In the genomic region with DNA sequence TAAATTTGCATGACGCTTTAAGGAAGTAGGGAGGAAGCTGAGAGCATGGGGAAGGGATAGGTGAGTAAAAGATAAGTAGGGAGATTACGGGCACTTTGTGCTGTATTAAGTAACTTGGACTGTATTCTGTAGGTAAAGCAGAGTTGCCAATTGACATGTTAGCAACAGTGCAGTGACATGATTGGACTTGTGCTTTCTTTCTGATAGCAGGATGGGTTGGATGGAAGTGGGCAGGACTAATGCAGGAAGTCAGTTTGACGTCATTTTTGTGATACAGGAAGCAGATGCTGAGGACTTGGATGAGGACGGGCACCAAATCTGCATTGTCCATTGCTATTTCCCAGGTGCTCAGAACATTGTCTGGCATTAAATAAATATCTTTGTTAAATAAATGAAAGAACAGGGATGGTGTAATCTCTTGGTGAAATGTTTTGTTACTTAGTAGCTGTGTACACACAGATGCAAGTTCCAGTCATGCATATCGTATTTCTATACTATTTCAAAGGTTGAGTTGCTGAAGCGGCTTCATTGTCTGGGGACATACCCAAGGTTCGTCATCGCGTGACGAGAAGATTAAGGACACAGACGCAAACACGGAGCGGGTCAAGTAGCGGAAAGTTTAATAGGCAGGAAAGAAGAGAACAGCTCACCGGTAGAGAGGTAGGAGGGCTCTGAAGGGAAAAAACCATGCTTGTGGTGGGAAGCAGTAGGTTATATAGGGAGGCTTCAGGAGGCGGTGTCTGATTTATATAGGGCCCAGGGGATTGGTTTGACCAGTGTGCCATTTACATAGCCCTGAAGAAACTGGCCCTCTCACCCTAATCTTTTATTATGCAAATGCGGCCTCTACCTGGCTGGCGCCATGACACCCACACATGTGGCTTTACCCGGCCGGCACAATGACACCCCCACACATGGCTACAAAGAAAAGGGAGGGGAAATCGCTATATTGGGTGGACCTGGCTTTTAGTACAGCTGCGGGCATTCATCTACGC, we compare ENCODE assay signal across 12 cellular contexts. TPM values are rescaled to one million over a fixed set of nuclear protein-coding genes. Genes with fewer than 3 reads are reported as not detected.
A peak's percentile ranks its signal among the peaks of the same experiment; 100 is the strongest.
DNase-seq lines count a peak whose midpoint lies in the region; ATAC-seq and TF ChIP-seq lines count a peak whose summit lies in the region.
"Had no signal": no experiment of that assay in that cellular context is flagged by ENCODE, and none has a peak within 500 bp of the region (broad histone marks: within the 10 kb centered on the region; RNA-seq: fewer than 3 reads in every experiment).

No MANE protein-coding gene starts in this region.

- DNase-seq in EL = peak; percentile 2
- DNase-seq in NCI-H1417 (lab: John Stamatoyannopoulos, UW) = peak in 2 of 3 experiments; percentile 92 to 98
- peak; percentile 69 for DNase-seq in SHP77 treated with DMSO at 0.1 percent for 48 hours (lab: John Stamatoyannopoulos, UW)
- DNase-seq in left kidney (ENCODE audit: low read depth, low spot score) = peak; percentile 64
- no peak for DNase-seq in CD4-positive, alpha-beta T cell
- no peak for DNase-seq in AG20443 (ENCODE audit: low spot score)
- DNase-seq in glutamatergic neuron = no peak
- DNase-seq: adrenal gland; NCI-H774; stimulated activated CD4-positive, alpha-beta T cell treated with anti-CD3 and anti-CD28 coated beads, Interleukin-4, amount 100 ng/mL, for 1 hour had no signal

- TF ChIP-seq CTCF in CD4-positive, alpha-beta T cell (IDR thresholded peaks at IDR 0.05) = no peak
- TF ChIP-seq CTCF in glutamatergic neuron (IDR thresholded peaks at IDR 0.05; ENCODE audit: partially characterized antibody, unreplicated experiment) = no peak

- H3K4me3 Mint-ChIP-seq in CD4-positive, alpha-beta T cell = no peak overlapping the region
- H3K4me3 Mint-ChIP-seq in glutamatergic neuron (ENCODE audit: unreplicated experiment) = no peak overlapping the region
- H3K4me3 Mint-ChIP-seq: stimulated activated naive CD8-positive, alpha-beta T cell treated with anti-CD3 and anti-CD28 coated beads, Interleukin-15, Interleukin-2, amounts not matched to agents 100 ng/mL and 50 ng/mL, for 24 hours had no signal

- H3K27ac ChIP-seq in CD4-positive, alpha-beta T cell (ENCODE audit: low read depth, low read length) = no peak overlapping the region
- H3K27ac ChIP-seq: adrenal gland had no signal

- no peak overlapping the region for H3K27ac Mint-ChIP-seq in CD4-positive, alpha-beta T cell
- no peak overlapping the region for H3K27ac Mint-ChIP-seq in glutamatergic neuron (ENCODE audit: unreplicated experiment)
- H3K27ac Mint-ChIP-seq: stimulated activated naive CD8-positive, alpha-beta T cell treated with anti-CD3 and anti-CD28 coated beads, Interleukin-15, Interleukin-2, amounts not matched to agents 100 ng/mL and 50 ng/mL, for 24 hours had no signal

- ATAC-seq in CD4-positive, alpha-beta T cell (ENCODE audit: poor library complexity) = no peak
- no peak for ATAC-seq in HG02798 (IDR thresholded peaks at IDR 0.05; ENCODE audit: poor library complexity, unreplicated experiment)

- H3K9me3 Mint-ChIP-seq in CD4-positive, alpha-beta T cell = no peaks in the 10 kb centered on the region
- peaks cover 2% of the 10 kb centered on the region for H3K9me3 Mint-ChIP-seq in glutamatergic neuron (ENCODE audit: unreplicated experiment)
- H3K9me3 Mint-ChIP-seq: stimulated activated naive CD8-positive, alpha-beta T cell treated with anti-CD3 and anti-CD28 coated beads, Interleukin-15, Interleukin-2, amounts not matched to agents 100 ng/mL and 50 ng/mL, for 24 hours had no signal

- H3K27me3 Mint-ChIP-seq in CD4-positive, alpha-beta T cell = peaks cover 6% of the 10 kb centered on the region
- H3K27me3 Mint-ChIP-seq in glutamatergic neuron (ENCODE audit: unreplicated experiment) = no peaks in the 10 kb centered on the region

- no peaks in the 10 kb centered on the region for H3K9me3 ChIP-seq in CD4-positive, alpha-beta T cell (ENCODE audit: control insufficient read depth, low read length)
- H3K9me3 ChIP-seq: adrenal gland had no signal

- intact Hi-C loops in CD4-positive, alpha-beta T cell (cut with DNase I, micrococcal nuclease) = loop anchor here in 1 of 2 experiments (5.0 to 10.0 kb wide), 2 partner anchors 241 to 1388 kb away; no protein-coding TSS in a partner anchor

- H3K36me3 Mint-ChIP-seq in CD4-positive, alpha-beta T cell (ENCODE audit: low read depth) = no peaks in the 10 kb centered on the region
- H3K36me3 Mint-ChIP-seq in glutamatergic neuron (ENCODE audit: unreplicated experiment) = no peaks in the 10 kb centered on the region

- H3K27me3 ChIP-seq in CD4-positive, alpha-beta T cell (ENCODE audit: control insufficient read depth, insufficient read depth, low read length) = no peaks in the 10 kb centered on the region
- H3K27me3 ChIP-seq: adrenal gland had no signal

- POLR2A ChIA-PET in CD4-positive, alpha-beta T cell (lab: Charles Lee) = no interaction called here

- CTCF ChIA-PET in CD4-positive, alpha-beta T cell (lab: Charles Lee) = interaction anchor here (0.6 to 1.8 kb wide), 4 partner anchors 13 to 419 kb away, joined by 3 to 6 read pairs (median 4); no protein-coding TSS in a partner anchor

- H3K4me1 Mint-ChIP-seq in CD4-positive, alpha-beta T cell (ENCODE audit: low read depth) = peaks cover 5% of the 10 kb centered on the region
- no peaks in the 10 kb centered on the region for H3K4me1 Mint-ChIP-seq in glutamatergic neuron (ENCODE audit: low read depth, unreplicated experiment)

RNA-seq across cellular contexts. Expression of gene GUCY2C, which starts 30.7 kb away (rescaled TPM):
- total RNA-seq in CD4-positive, alpha-beta T cell = not detected
- not detected for total RNA-seq in glutamatergic neuron (ENCODE audit: unreplicated experiment)
- total RNA-seq: adrenal gland had no signal

Comparison
In these comparisons a context has a peak if more than half of its experiments do, and no peak if none do; other contexts are left out.
1. DNase-seq: peak in EL (single experiment), NCI-H1417 (2 of 3), SHP77 treated with DMSO at 0.1 percent for 48 hours (single experiment) and left kidney (single experiment); none in CD4-positive, alpha-beta T cell (0 of 10), AG20443 (single experiment) and glutamatergic neuron (single experiment).